ENCODE assay signal across 9 cellular contexts in the genomic region with DNA sequence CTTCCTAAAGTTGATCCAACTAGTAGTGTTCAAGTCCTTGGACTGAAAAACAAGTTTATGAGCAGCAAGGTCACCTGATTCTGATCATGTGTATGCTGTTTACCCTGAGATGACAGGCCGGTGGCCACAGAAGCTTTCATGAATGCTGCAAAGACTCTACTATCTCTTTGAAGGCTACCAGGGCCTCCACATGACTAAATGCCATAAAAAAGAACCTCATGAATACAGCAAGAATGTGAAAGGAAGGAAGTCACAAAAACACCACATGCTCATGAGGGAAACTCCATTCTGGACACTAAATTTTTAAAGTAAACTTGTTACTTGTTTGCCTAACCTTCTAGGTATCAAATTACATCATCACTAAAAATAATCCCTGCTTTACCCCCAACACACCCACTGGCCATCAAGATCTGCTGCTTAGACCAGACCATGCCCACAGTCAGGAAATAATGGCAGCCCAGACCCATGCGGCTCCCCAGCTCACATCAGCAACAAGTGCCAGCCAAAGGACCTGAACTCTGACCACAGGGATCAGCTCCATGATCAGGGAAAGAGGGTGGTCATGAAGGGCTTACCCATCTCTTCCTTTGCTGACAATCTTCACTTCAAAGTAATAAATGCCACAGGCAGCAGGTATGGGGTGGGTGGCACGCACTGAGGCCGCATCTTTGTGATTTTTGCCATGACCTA. TPM values are rescaled to one million over a fixed set of nuclear protein-coding genes. Genes with fewer than 3 reads are reported as not detected.
DNase-seq lines count a peak whose midpoint lies in the region; ATAC-seq and TF ChIP-seq lines count a peak whose summit lies in the region.
"Had no signal": no experiment of that assay in that cellular context is flagged by ENCODE, and none has a peak within 500 bp of the region (broad histone marks: within the 10 kb centered on the region; RNA-seq: fewer than 3 reads in every experiment).

No MANE protein-coding gene starts in this region.

- POLR2A ChIA-PET in PC-9 (lab: Charles Lee; ENCODE audit: unreplicated experiment), result no interaction called here

- H2AFZ ChIP-seq in DND-41 (ENCODE audit: low read depth, low read length) (peak overlapping the region; percentile 82; the same call in 1 of the 2 replicates), PC-9 (no peak overlapping the region)

- no peaks in the 10 kb centered on the region for H3K9me2 ChIP-seq in PC-9 (ENCODE audit: insufficient read depth)

- H4K20me1 ChIP-seq in DND-41 (ENCODE audit: insufficient read depth, low read length) (peaks cover 5% of the 10 kb centered on the region; the same call in 1 of the 2 replicates), PC-9 (ENCODE audit: insufficient read depth) (no peaks in the 10 kb centered on the region; the same call in 1 of the 2 replicates)

- TF ChIP-seq CTCF in DND-41 (IDR thresholded peaks at IDR 0.05; ENCODE audit: borderline replicate concordance, extremely low read depth, low read length, poor library complexity, severe bottlenecking) (no peak), PC-9 (conservative IDR thresholded peaks at IDR 0.05) (no peak), endothelial cell (IDR thresholded peaks at IDR 0.05; ENCODE audit: unreplicated experiment) (no peak), osteocyte (IDR thresholded peaks at IDR 0.05) (no peak)

- H3K4me1 Mint-ChIP-seq in endothelial cell (ENCODE audit: unreplicated experiment), result peaks cover 16% of the 10 kb centered on the region
- peaks cover 19% of the 10 kb centered on the region for H3K4me1 Mint-ChIP-seq in osteocyte (ENCODE audit: unreplicated experiment)

- H3K36me3 Mint-ChIP-seq in endothelial cell (ENCODE audit: low read depth, unreplicated experiment) (peaks cover 24% of the 10 kb centered on the region), osteocyte (ENCODE audit: unreplicated experiment) (peaks cover 9% of the 10 kb centered on the region)

- H3K27me3 ChIP-seq in DND-41 (ENCODE audit: insufficient read depth, low read length, poor library complexity), result no peaks in the 10 kb centered on the region
- no peaks in the 10 kb centered on the region for H3K27me3 ChIP-seq in PC-9 (ENCODE audit: insufficient read depth, low read depth)

- H3K79me2 ChIP-seq in DND-41 (ENCODE audit: insufficient read depth, low read length) (peaks cover 59% of the 10 kb centered on the region), PC-9 (ENCODE audit: low read depth) (peaks cover 53% of the 10 kb centered on the region)

- no peaks in the 10 kb centered on the region for H3K9me3 ChIP-seq in DND-41 (ENCODE audit: insufficient read depth, low read length, severe bottlenecking)
- no peaks in the 10 kb centered on the region for H3K9me3 ChIP-seq in PC-9 (ENCODE audit: insufficient read depth, low read depth)

- intact Hi-C loops in PC-9 (cut with micrococcal nuclease; ENCODE audit: unreplicated experiment), result loop anchor here (5.0 kb wide), 2 partner anchors 42 to 283 kb away; partner anchors contain the start of genes CENPT and NUTF2

- H3K9ac ChIP-seq in DND-41 (ENCODE audit: low read depth, low read length), result peak overlapping the region; percentile 78

- peaks cover 5% of the 10 kb centered on the region; the same call in 1 of the 2 replicates for H3F3A ChIP-seq in PC-9 (ENCODE audit: insufficient read depth, low read depth)

- H3K36me3 ChIP-seq in DND-41 (ENCODE audit: insufficient read depth, low read length) (peaks cover 44% of the 10 kb centered on the region), PC-9 (ENCODE audit: low read depth) (peaks cover 6% of the 10 kb centered on the region; the same call in 1 of the 2 replicates)

- H3K4me1 ChIP-seq in DND-41 (ENCODE audit: insufficient read depth, low read length) (peaks cover 36% of the 10 kb centered on the region), PC-9 (replicated peaks; ENCODE audit: insufficient read depth) (peaks cover 14% of the 10 kb centered on the region)

- peak overlapping the region; percentile 86 to 91; a peak in 3 of 4 replicates for H3K4me3 ChIP-seq in DND-41 (ENCODE audit: low read depth in 1 of 2, low read length in 2 of 2)
- H3K4me3 ChIP-seq in PC-9, result peak overlapping the region; percentile 86

- H3K4me3 Mint-ChIP-seq in endothelial cell (ENCODE audit: unreplicated experiment), result peak overlapping the region; percentile 97
- H3K4me3 Mint-ChIP-seq in osteocyte (ENCODE audit: unreplicated experiment), result peak overlapping the region; percentile 95

- H3K27ac Mint-ChIP-seq in endothelial cell (ENCODE audit: unreplicated experiment) (peak overlapping the region; percentile 86), osteocyte (ENCODE audit: unreplicated experiment) (peak overlapping the region; percentile 97)

- H3K27ac ChIP-seq in DND-41 (ENCODE audit: low read length), result peak overlapping the region; percentile 74; the same call in 1 of the 2 replicates
- no peak overlapping the region for H3K27ac ChIP-seq in PC-9
- H3K27ac ChIP-seq in substantia nigra (ENCODE audit: low read depth, low read length, poor library complexity, severe bottlenecking), result no peak overlapping the region

- CTCF ChIA-PET in PC-9 (lab: Charles Lee), result interaction anchor here (0.6 kb wide), 1 partner anchor 243 kb away, joined by 7 read pairs; no protein-coding TSS in a partner anchor

- H3K27me3 Mint-ChIP-seq in endothelial cell (ENCODE audit: unreplicated experiment) (peaks cover 12% of the 10 kb centered on the region), osteocyte (ENCODE audit: unreplicated experiment) (no peaks in the 10 kb centered on the region)

- BruUV-seq in PC-9 (replicated peaks; lab: Mats Ljungman, UMichigan), result no TSS peak

- no peak for DNase-seq in DND-41
- no peak for DNase-seq in PC-9
- no peak for DNase-seq in endothelial cell (ENCODE audit: low spot score)
- DNase-seq in osteocyte (ENCODE audit: extremely low spot score, unreplicated experiment), result no peak
- no peak for DNase-seq in KG1 (lab: John Stamatoyannopoulos, UW)
- no peak for DNase-seq in 8988T
- no peak for DNase-seq in epidermal melanocyte (ENCODE audit: insufficient read length, low spot score)
- no peak for DNase-seq in substantia nigra (lab: John Stamatoyannopoulos, UW)
- DNase-seq: NCI-H524 had no signal

- no peak for ATAC-seq in DND-41 (ENCODE audit: insufficient read depth, low read depth)

- H3K9me3 Mint-ChIP-seq in endothelial cell (ENCODE audit: unreplicated experiment), result no peaks in the 10 kb centered on the region
- H3K9me3 Mint-ChIP-seq in osteocyte (ENCODE audit: unreplicated experiment), result no peaks in the 10 kb centered on the region

- H3K4me2 ChIP-seq in DND-41 (ENCODE audit: insufficient read depth, low read length) (peak overlapping the region; percentile 92), PC-9 (peak overlapping the region; percentile 92)

RNA-seq across cellular contexts. Expression of gene RANBP10, which starts 1.4 kb away (rescaled TPM):
- total RNA-seq in PC-9 (2021) (16.1 and 21.0 TPM in 2 replicates), endothelial cell (ENCODE audit: unreplicated experiment) (19.5 TPM), osteocyte (18.9 and 19.5 TPM in 2 replicates)

RNA-seq across cellular contexts. Expression of gene TSNAXIP1, which starts 1.7 kb away (rescaled TPM):
- total RNA-seq in PC-9 (2021) (1.9 and 2.2 TPM in 2 replicates), endothelial cell (ENCODE audit: unreplicated experiment) (2.8 TPM), osteocyte (3.6 and 4.1 TPM in 2 replicates)

RNA-seq across cellular contexts. Expression of gene THAP11, which starts 37.1 kb away (rescaled TPM):
- total RNA-seq in PC-9 (2021), result 18.9 and 23.2 TPM in 2 replicates
- total RNA-seq in endothelial cell (ENCODE audit: unreplicated experiment), result 29.6 TPM
- 29.5 and 30.0 TPM in 2 replicates for total RNA-seq in osteocyte

RNA-seq across cellular contexts. Expression of gene NUTF2, which starts 41.7 kb away (rescaled TPM):
- total RNA-seq in PC-9 (2021) (94.2 and 147 TPM in 2 replicates), endothelial cell (ENCODE audit: unreplicated experiment) (217 TPM), osteocyte (121 and 125 TPM in 2 replicates)

RNA-seq across cellular contexts. Expression of gene CENPT, which starts 42.5 kb away (rescaled TPM):
- total RNA-seq in PC-9 (2021), result 32.7 and 33.8 TPM in 2 replicates
- 82.9 TPM for total RNA-seq in endothelial cell (ENCODE audit: unreplicated experiment)
- 46.3 and 51.2 TPM in 2 replicates for total RNA-seq in osteocyte
